Comparison of ENCODE assay signal across 17 cellular contexts in the genomic region with DNA sequence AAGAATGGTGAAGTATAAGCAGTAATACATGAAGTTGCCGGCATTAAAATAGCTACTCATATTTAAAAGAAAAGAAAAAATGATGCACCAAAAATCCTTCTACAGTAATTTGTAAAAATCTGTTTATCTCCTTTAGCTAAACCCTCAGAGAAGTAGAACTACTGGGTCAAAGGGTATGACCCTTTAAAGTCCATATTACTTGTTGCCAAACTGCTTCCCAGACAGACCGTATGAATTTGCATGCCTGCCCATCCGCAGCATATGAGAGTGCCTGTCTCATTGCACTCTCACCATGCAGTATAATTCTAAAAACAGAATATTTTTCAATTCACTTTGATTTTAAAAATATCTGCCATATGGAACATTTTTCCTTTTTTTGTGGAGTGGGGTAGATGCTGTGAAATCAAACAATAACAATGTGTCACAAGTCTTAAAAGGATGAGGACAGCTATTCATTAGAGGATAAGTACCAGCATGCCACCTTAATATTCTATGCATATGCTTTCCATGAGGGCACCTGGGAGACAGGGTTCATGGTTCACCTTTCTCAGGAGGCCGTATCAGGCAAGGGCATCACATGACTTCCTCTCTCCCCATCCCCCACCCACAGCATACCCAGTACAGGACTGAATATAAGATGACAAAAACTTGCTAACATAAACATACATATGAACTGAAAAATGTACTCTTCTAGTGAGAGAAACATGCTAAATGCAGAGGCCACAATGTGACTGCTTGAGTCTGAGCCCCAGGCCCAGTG. TPM values are rescaled to one million over a fixed set of nuclear protein-coding genes. Genes with fewer than 3 reads are reported as not detected.
DNase-seq lines count a peak whose midpoint lies in the region; ATAC-seq and TF ChIP-seq lines count a peak whose summit lies in the region.
"Had no signal": no experiment of that assay in that cellular context is flagged by ENCODE, and none has a peak within 500 bp of the region (broad histone marks: within the 10 kb centered on the region; RNA-seq: fewer than 3 reads in every experiment).

No MANE protein-coding gene starts in this region.

- POLR2A ChIA-PET in naive thymus-derived CD4-positive, alpha-beta T cell (lab: Charles Lee): interaction anchor here (0.5 to 1.4 kb wide), 5 partner anchors 18 to 181 kb away, joined by 3 to 4 read pairs (median 3); partner anchors contain the start of gene ZDHHC9

- no peaks in the 10 kb centered on the region for H3K9me3 Mint-ChIP-seq in naive thymus-derived CD4-positive, alpha-beta T cell
- H3K9me3 Mint-ChIP-seq: central memory CD8-positive, alpha-beta T cell had no signal

- TF ChIP-seq EP300 in stomach (IDR thresholded peaks at IDR 0.05): no peak

- H2AFZ ChIP-seq in MM.1S (ENCODE audit: low read length): peak overlapping the region; percentile 74

- CTCF ChIA-PET in naive thymus-derived CD4-positive, alpha-beta T cell (lab: Charles Lee): interaction anchor here (0.8 kb wide), 1 partner anchor 188 kb away, joined by 3 read pairs; no protein-coding TSS in a partner anchor

- ATAC-seq in naive thymus-derived CD4-positive, alpha-beta T cell: no peak
- no peak for ATAC-seq in GM21447 (IDR thresholded peaks at IDR 0.05; ENCODE audit: unreplicated experiment)
- ATAC-seq: gastroesophageal sphincter; stimulated activated naive CD8-positive, alpha-beta T cell treated with anti-CD3 and anti-CD28 coated beads, Interleukin-15, Interleukin-2, amounts not matched to agents 100 U/mL and 50 U/mL, for 24 hours had no signal

- no peaks in the 10 kb centered on the region; the same call in 1 of the 2 replicates for H3K79me2 ChIP-seq in MM.1S (ENCODE audit: low read length)

- no peak overlapping the region for H3K4me3 ChIP-seq in MM.1S (ENCODE audit: low read length)
- H3K4me3 ChIP-seq in naive thymus-derived CD4-positive, alpha-beta T cell (ENCODE audit: low read length): no peak overlapping the region
- no peak overlapping the region for H3K4me3 ChIP-seq in stomach
- H3K4me3 ChIP-seq: gastroesophageal sphincter, HAP-1 had no signal

- TF ChIP-seq CTCF in MM.1S (IDR thresholded peaks at IDR 0.05; ENCODE audit: low read length) (no peak), stomach (IDR thresholded peaks at IDR 0.05) (no peak)

- H3K4me1 ChIP-seq in MM.1S (ENCODE audit: low read length) (peaks cover 27% of the 10 kb centered on the region), stomach (no peaks in the 10 kb centered on the region)
- H3K4me1 ChIP-seq in naive thymus-derived CD4-positive, alpha-beta T cell (ENCODE audit: control insufficient read depth in 2 of 2, insufficient read depth in 2 of 2, low read length in 2 of 2): peaks cover 0 to 6% of the 10 kb centered on the region in 2 donors
- H3K4me1 ChIP-seq: gastroesophageal sphincter, HAP-1 had no signal

- H3K9me3 ChIP-seq in MM.1S (replicated peaks; ENCODE audit: insufficient read depth, low read length) (no peaks in the 10 kb centered on the region), stomach (no peaks in the 10 kb centered on the region)
- H3K9me3 ChIP-seq in naive thymus-derived CD4-positive, alpha-beta T cell (ENCODE audit: control insufficient read depth in 2 of 3, low read length in 3 of 3): no peaks in the 10 kb centered on the region
- H3K9me3 ChIP-seq: gastroesophageal sphincter, HAP-1 had no signal

- peaks cover 11% of the 10 kb centered on the region; the same call in 1 of the 2 replicates for H3F3A ChIP-seq in MM.1S (ENCODE audit: insufficient read depth, low read length)

- H3K4me1 Mint-ChIP-seq in naive thymus-derived CD4-positive, alpha-beta T cell: peaks cover 0 to 21% (median 14%) of the 10 kb centered on the region in 7 donors
- H3K4me1 Mint-ChIP-seq: central memory CD8-positive, alpha-beta T cell had no signal

- peaks cover 0 to 4% (median 3%) of the 10 kb centered on the region in 5 donors for H3K36me3 Mint-ChIP-seq in naive thymus-derived CD4-positive, alpha-beta T cell

- peak overlapping the region in 2 of 9 donors; percentile 33 to 61 for H3K27ac Mint-ChIP-seq in naive thymus-derived CD4-positive, alpha-beta T cell

- no peak for TF ChIP-seq POLR2A in stomach (IDR thresholded peaks at IDR 0.05)

- peak overlapping the region; percentile 55; the same call in 1 of the 2 replicates for H3K27ac ChIP-seq in MM.1S (ENCODE audit: low read length)
- H3K27ac ChIP-seq in angular gyrus (ENCODE audit: low read depth, low read length): peak overlapping the region; percentile 52
- H3K27ac ChIP-seq in naive thymus-derived CD4-positive, alpha-beta T cell (ENCODE audit: low read depth, low read length): no peak overlapping the region
- H3K27ac ChIP-seq in stomach: no peak overlapping the region
- H3K27ac ChIP-seq: gastroesophageal sphincter had no signal

- H3K27me3 Mint-ChIP-seq in naive thymus-derived CD4-positive, alpha-beta T cell: no peaks in the 10 kb centered on the region
- H3K27me3 Mint-ChIP-seq: central memory CD8-positive, alpha-beta T cell had no signal

- intact Hi-C loops in naive thymus-derived CD4-positive, alpha-beta T cell (cut with micrococcal nuclease): loop anchor here in 1 of 2 donors (10.0 kb wide), 1 partner anchor 239 kb away; no protein-coding TSS in a partner anchor
- intact Hi-C loops in stomach (cut with DNase I; ENCODE audit: low total_unique reads): no loop called here

- WGBS in stomach, 5 donors: 47 to 63% (median 60%) methylated on average over 4 of the region's 4 CpGs

- H4K20me1 ChIP-seq in MM.1S (ENCODE audit: insufficient read depth, low read length): no peaks in the 10 kb centered on the region

- H3K4me3 Mint-ChIP-seq in naive thymus-derived CD4-positive, alpha-beta T cell: no peak overlapping the region
- H3K4me3 Mint-ChIP-seq: central memory CD8-positive, alpha-beta T cell had no signal

- H3K9me2 ChIP-seq in MM.1S (replicated peaks; ENCODE audit: insufficient read depth, low read length): no peaks in the 10 kb centered on the region

- H3K4me2 ChIP-seq in MM.1S (ENCODE audit: low read depth, low read length): peak overlapping the region; percentile 45

- no peak overlapping the region for H3K9ac ChIP-seq in MM.1S (ENCODE audit: low read length)

- H3K27me3 ChIP-seq in MM.1S (replicated peaks; ENCODE audit: insufficient read depth, low read length) (no peaks in the 10 kb centered on the region), stomach (no peaks in the 10 kb centered on the region)
- H3K27me3 ChIP-seq in naive thymus-derived CD4-positive, alpha-beta T cell (ENCODE audit: control insufficient read depth in 2 of 2, insufficient read depth in 2 of 2, low read length in 2 of 2): no peaks in the 10 kb centered on the region
- H3K27me3 ChIP-seq: gastroesophageal sphincter had no signal

- H3K36me3 ChIP-seq in MM.1S (replicated peaks; ENCODE audit: insufficient read depth, low read length): no peaks in the 10 kb centered on the region
- H3K36me3 ChIP-seq in naive thymus-derived CD4-positive, alpha-beta T cell (ENCODE audit: control insufficient read depth in 2 of 3, insufficient read depth in 3 of 3, low read length in 3 of 3): no peaks in the 10 kb centered on the region
- peaks cover 0 to 44% (median 31%) of the 10 kb centered on the region in 4 donors for H3K36me3 ChIP-seq in stomach

- DNase-seq in DMS53 (lab: John Stamatoyannopoulos, UW) (peak; percentile 45), MM.1S (peak; percentile 52), stomach (no peak), nucleus accumbens (lab: John Stamatoyannopoulos, UW) (no peak)
- peak in 5 of 9 donors; percentile 9 to 33 (median 29) for DNase-seq in naive thymus-derived CD4-positive, alpha-beta T cell
- DNase-seq: C1 segment of cervical spinal cord; IMR-90; NCI-H1105 treated with DMSO at 0.1 percent for 48 hours; OCI-M1; stimulated activated naive CD8-positive, alpha-beta T cell treated with anti-CD3 and anti-CD28 coated beads, Interleukin-15, Interleukin-2, amounts not matched to agents 100 U/mL and 50 U/mL, for 24 hours had no signal

RNA-seq across cellular contexts. Expression of gene ZDHHC9, which starts 17.8 kb away (rescaled TPM):
- 1 to 10 TPM; 4.9 to 9.1 (median 7.1) TPM for total RNA-seq in naive thymus-derived CD4-positive, alpha-beta T cell
- polyA plus RNA-seq in naive thymus-derived CD4-positive, alpha-beta T cell: 1 to 10 TPM; 4.4 to 7.7 TPM
- 10 to 100 TPM in 4 of 5 donors, not detected in 1; 17.4 to 30.1 (median 27.7) TPM for total RNA-seq in stomach
- 1 to 10 TPM; 8.1 to 9.5 (median 8.7) TPM for polyA plus RNA-seq in stomach

RNA-seq across cellular contexts. Expression of gene SASH3, which starts 46.2 kb away (rescaled TPM):
- total RNA-seq in naive thymus-derived CD4-positive, alpha-beta T cell: 100 to 1,000 TPM in 4 of 5 experiments, 10 to 100 TPM in 1; 71.8 to 262 (median 156) TPM
- polyA plus RNA-seq in naive thymus-derived CD4-positive, alpha-beta T cell: 100 to 1,000 TPM in 1 of 2 donors, 10 to 100 TPM in 1; 85.3 to 209 TPM
- total RNA-seq in stomach: 10 to 100 TPM in 1 of 5 donors, 1 to 10 TPM in 2, under 1 TPM in 1, not detected in 1; 0.58 to 10.7 (median 3.3) TPM
- 10 to 100 TPM in 1 of 3 donors, 1 to 10 TPM in 2; 3.5 to 12.1 (median 6.7) TPM for polyA plus RNA-seq in stomach
- total RNA-seq: endothelial cell of umbilical vein, IMR-90, SK-MEL-5 had no signal
- polyA plus RNA-seq: endothelial cell of umbilical vein, IMR-90 had no signal

Comparison
In these comparisons a context has a peak if more than half of its experiments do, and no peak if none do; other contexts are left out.
1. DNase-seq: peak in DMS53 (single experiment), MM.1S (single experiment) and naive thymus-derived CD4-positive, alpha-beta T cell (5 of 9); none in stomach (single experiment) and nucleus accumbens (0 of 56).
2. H3K27ac ChIP-seq: peak in MM.1S (single experiment) and angular gyrus (single experiment); none in naive thymus-derived CD4-positive, alpha-beta T cell (single experiment) and stomach (0 of 5).
3. RNA of gene SASH3, which starts 46.2 kb away (total RNA-seq): 71.8 to 262 TPM in naive thymus-derived CD4-positive, alpha-beta T cell; 0.58 to 10.7 TPM in stomach; every median in the first group is over 4 times any median in the second.